Comparison of ENCODE assay signal across 7 cellular contexts in genomic region chr18:80026363-80026762, GRCh38.
"Had no signal": no experiment of that assay in that cellular context is flagged by ENCODE, and none has a peak within 500 bp of the region (broad histone marks: within the 10 kb centered on the region; RNA-seq: fewer than 3 reads in every experiment).

No MANE protein-coding gene starts in this region.

- DNase-seq: IMR-90, KBM-7, KG1 had no signal

- H3K4me3 Mint-ChIP-seq: IgD-negative memory B cell had no signal

- H3K27me3 Mint-ChIP-seq: IgD-negative memory B cell had no signal

- H3K27ac ChIP-seq: HL-60 had no signal

- ATAC-seq: HepG2, K562 had no signal

- H3K4me3 ChIP-seq: K562 had no signal
